33 cellular contexts compared by ENCODE assay signal in genomic region chr6:15739867-15740266, GRCh38.
"Had no signal": no experiment of that assay in that cellular context is flagged by ENCODE, and none has a peak within 500 bp of the region (broad histone marks: within the 10 kb centered on the region; RNA-seq: fewer than 3 reads in every experiment).

No MANE protein-coding gene starts in this region.

- H3K27ac Mint-ChIP-seq: activated B cell treated with CpG ODN at 0.5 μM for 24 hours; activated CD4-positive, alpha-beta memory T cell treated with anti-CD3 and anti-CD28 coated beads, Interleukin-2, amount 10 ng/mL, durations not matched to agents 7 days and 5 days; activated CD4-positive, alpha-beta T cell treated with anti-CD3 and anti-CD28 coated beads, Interleukin-2, amount 10 ng/mL, durations not matched to agents 7 days and 5 days; activated naive CD4-positive, alpha-beta T cell treated with anti-CD3 and anti-CD28 coated beads for 36 hours; activated naive CD8-positive, alpha-beta T cell; activated T-helper 17 cell treated with anti-CD3 and anti-CD28 coated beads, Interleukin-2, amount 50 U/mL, for 72 hours; IgD-negative memory B cell had no signal

- FAIRE-seq: astrocyte had no signal

- H3K4me3 ChIP-seq: MG63, SJCRH30 had no signal

- H3K4me1 Mint-ChIP-seq: activated B cell treated with CpG ODN at 0.5 μM for 24 hours; central memory CD8-positive, alpha-beta T cell had no signal

- H3K4me3 Mint-ChIP-seq: activated B cell treated with CpG ODN at 0.5 μM for 24 hours; activated CD4-positive, alpha-beta memory T cell treated with anti-CD3 and anti-CD28 coated beads, Interleukin-2, amount 10 ng/mL, durations not matched to agents 7 days and 5 days; activated CD4-positive, alpha-beta T cell treated with anti-CD3 and anti-CD28 coated beads, Interleukin-2, amount 10 ng/mL, durations not matched to agents 7 days and 5 days; activated naive CD4-positive, alpha-beta T cell treated with anti-CD3 and anti-CD28 coated beads for 36 hours; activated naive CD8-positive, alpha-beta T cell; activated T-helper 17 cell treated with anti-CD3 and anti-CD28 coated beads, Interleukin-2, amount 50 U/mL, for 72 hours; brain; central memory CD8-positive, alpha-beta T cell; IgD-negative memory B cell had no signal

- H3K27me3 Mint-ChIP-seq: activated CD4-positive, alpha-beta memory T cell treated with anti-CD3 and anti-CD28 coated beads, Interleukin-2, amount 10 ng/mL, durations not matched to agents 7 days and 5 days; activated CD4-positive, alpha-beta T cell treated with anti-CD3 and anti-CD28 coated beads, Interleukin-2, amount 10 ng/mL, durations not matched to agents 7 days and 5 days had no signal

- H3K36me3 Mint-ChIP-seq: activated naive CD8-positive, alpha-beta T cell; brain had no signal

- H3K27me3 ChIP-seq: MG63, SJCRH30 had no signal

- DNase-seq: activated B cell treated with CpG ODN at 0.5 μM for 24 hours; activated CD4-positive, alpha-beta memory T cell treated with anti-CD3 and anti-CD28 coated beads, Interleukin-2, amount 10 ng/mL, durations not matched to agents 7 days and 5 days; activated CD4-positive, alpha-beta T cell treated with anti-CD3 and anti-CD28 coated beads for 1 hour; activated CD4-positive, alpha-beta T cell treated with anti-CD3 and anti-CD28 coated beads, Interleukin-2, amount 10 ng/mL, durations not matched to agents 7 days and 5 days; activated gamma-delta T cell; activated naive CD4-positive, alpha-beta T cell treated with anti-CD3 and anti-CD28 coated beads for 36 hours; activated T-cell treated with anti-CD3 and anti-CD28 coated beads for 4 hours; activated T-cell treated with anti-CD3 and anti-CD28 coated beads, Interleukin-2, amount 50 U/mL, for 48 hours; amygdala; MG63; MV-4-11; NCI-H1092 treated with DMSO at 0.1 percent for 48 hours; NCI-H1436; NCI-H187; NCI-H2081; NCI-H2171 treated with DMSO at 0.1 percent for 48 hours; NCI-H226; NCI-H510A; NCI-H526 treated with DMSO at 0.1 percent for 48 hours; NK-92 treated with Interleukin-12 subunit alpha and Interleukin-12 subunit beta, amount 100 ng/mL, for 24 hours; OCI-M1; RPMI8226; SJCRH30; SK-N-SH; T-helper 1 cell had no signal

- ATAC-seq: activated T-helper 17 cell treated with anti-CD3 and anti-CD28 coated beads, Interleukin-2, amount 50 U/mL, for 72 hours; Panc1; Right ventricle myocardium inferior had no signal

- H3K36me3 ChIP-seq: MG63, SJCRH30 had no signal

- H3K9me3 Mint-ChIP-seq: activated naive CD4-positive, alpha-beta T cell treated with anti-CD3 and anti-CD28 coated beads for 36 hours; activated T-helper 17 cell treated with anti-CD3 and anti-CD28 coated beads, Interleukin-2, amount 50 U/mL, for 72 hours; central memory CD8-positive, alpha-beta T cell had no signal

- H3K4me2 ChIP-seq: SK-N-SH had no signal

- H3K27ac ChIP-seq: SJCRH30 had no signal

- H3K9ac ChIP-seq: SK-N-SH had no signal

- H3K9me3 ChIP-seq: MG63, SJCRH30, SK-N-SH had no signal
